In the genomic region with DNA sequence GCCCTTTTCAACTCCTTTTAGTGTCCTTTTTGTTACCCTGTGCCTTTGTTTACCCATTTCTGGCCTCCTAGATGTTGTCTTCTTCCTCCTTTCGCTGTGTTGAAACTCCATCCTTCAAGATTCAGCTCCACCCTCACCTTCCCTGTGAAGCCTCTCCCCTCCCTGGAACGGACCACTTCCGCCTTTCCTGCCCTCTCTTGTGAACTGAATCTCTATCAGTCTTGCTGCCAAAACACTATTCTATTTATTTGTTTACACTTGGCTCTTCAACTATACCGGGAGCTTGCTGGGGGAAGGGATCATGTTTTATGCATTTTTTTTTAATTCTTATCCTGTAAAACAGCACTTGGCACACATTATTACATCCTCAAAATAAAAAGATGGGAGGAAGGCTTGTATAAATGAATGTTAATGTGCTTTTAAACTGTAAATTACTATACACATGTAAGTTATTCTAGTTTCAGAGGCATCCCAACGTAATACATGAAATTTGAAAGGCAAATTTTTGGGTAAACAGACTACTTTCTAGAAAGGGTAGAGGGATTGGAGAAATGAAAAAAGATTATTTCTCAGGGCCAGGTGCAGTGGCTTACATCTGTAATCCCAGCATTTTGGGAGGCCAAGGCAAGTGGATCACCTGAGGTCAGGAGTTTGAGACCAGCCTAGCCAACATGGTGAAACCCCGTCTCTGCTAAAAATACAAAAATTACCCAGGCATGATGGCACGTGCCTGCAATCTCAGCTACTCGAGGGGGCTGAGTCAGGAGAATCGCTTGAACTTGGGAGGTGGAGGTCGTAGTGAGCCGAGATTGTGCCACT, we compare ENCODE assay signal across 12 cellular contexts.
DNase-seq lines count a peak whose midpoint lies in the region; ATAC-seq and TF ChIP-seq lines count a peak whose summit lies in the region.
"Had no signal": no experiment of that assay in that cellular context is flagged by ENCODE, and none has a peak within 500 bp of the region (broad histone marks: within the 10 kb centered on the region; RNA-seq: fewer than 3 reads in every experiment).

No MANE protein-coding gene starts in this region.

- no peaks in the 10 kb centered on the region for H3K36me3 Mint-ChIP-seq in activated T-cell treated with anti-CD3 and anti-CD28 coated beads, Interleukin-2, amount 50 U/mL, for 72 hours (ENCODE audit: insufficient read depth in 2 of 2)
- H3K36me3 Mint-ChIP-seq in T-cell: peaks cover 5% of the 10 kb centered on the region

- no peak overlapping the region for H2AFZ ChIP-seq in OCI-LY3 (ENCODE audit: low read depth, low read length)

- CTCF ChIA-PET in T-cell (lab: Charles Lee): no interaction called here

- H3K27me3 ChIP-seq in OCI-LY3 (ENCODE audit: low read depth, low read length) (no peaks in the 10 kb centered on the region), gastrocnemius medialis (no peaks in the 10 kb centered on the region)
- H3K27me3 ChIP-seq: tibial artery had no signal

- H3K27ac ChIP-seq in OCI-LY3 (ENCODE audit: low read length): peak overlapping the region; percentile 92
- H3K27ac ChIP-seq in gastrocnemius medialis: no peak overlapping the region
- H3K27ac ChIP-seq: A549, tibial artery had no signal

- peaks cover 16% of the 10 kb centered on the region for H3K36me3 ChIP-seq in OCI-LY3 (replicated peaks; ENCODE audit: low read depth, low read length)
- H3K36me3 ChIP-seq in gastrocnemius medialis: no peaks in the 10 kb centered on the region
- H3K36me3 ChIP-seq: tibial artery had no signal

- H3K4me3 Mint-ChIP-seq in activated T-cell treated with anti-CD3 and anti-CD28 coated beads, Interleukin-2, amount 50 U/mL, for 72 hours: no peak overlapping the region
- no peak overlapping the region for H3K4me3 Mint-ChIP-seq in T-cell

- H3K9ac ChIP-seq in OCI-LY3 (ENCODE audit: low read length): peak overlapping the region; percentile 41

- in situ Hi-C loops in gastrocnemius medialis (cut with MboI; ENCODE audit: low sequenced_read_pairs in 4 of 4): no loop called here

- peak overlapping the region; percentile 93 for H3K4me2 ChIP-seq in OCI-LY3 (ENCODE audit: low read length)
- H3K4me2 ChIP-seq: A549 had no signal

- TF ChIP-seq CTCF in OCI-LY3 (IDR thresholded peaks at IDR 0.05; ENCODE audit: low read depth, low read length): no peak
- no peak for TF ChIP-seq CTCF in gastrocnemius medialis (IDR thresholded peaks at IDR 0.05 in 4 of 5, conservative IDR thresholded peaks at IDR 0.05 in 1 of 5)

- H3K27me3 Mint-ChIP-seq in activated T-cell treated with anti-CD3 and anti-CD28 coated beads, Interleukin-2, amount 50 U/mL, for 72 hours (ENCODE audit: low read depth): no peaks in the 10 kb centered on the region
- H3K27me3 Mint-ChIP-seq in T-cell: peaks cover 0 to 3% of the 10 kb centered on the region in 2 donors

- no peak for DNase-seq in activated T-cell treated with anti-CD3 and anti-CD28 coated beads, Interleukin-2, amount 50 U/mL, for 72 hours
- no peak for DNase-seq in activated T-cell treated with anti-CD3 and anti-CD28 coated beads, Interleukin-2, amount 50 U/mL, for 48 hours
- DNase-seq in gastrocnemius medialis (no peak), T-cell (no peak), NCI-H524 treated with DMSO at 0.1 percent for 48 hours (lab: John Stamatoyannopoulos, UW) (no peak), pons (ENCODE audit: low spot score) (no peak)
- DNase-seq: activated gamma-delta T cell, T-helper 9 cell, tibial artery had no signal

- POLR2A ChIA-PET in T-cell (lab: Charles Lee): interaction anchor here in 1 of 2 donors (0.7 kb wide), 1 partner anchor 1007 kb away, joined by 5 read pairs; no protein-coding TSS in a partner anchor

- peak overlapping the region; percentile 75 for H3K27ac Mint-ChIP-seq in activated T-cell treated with anti-CD3 and anti-CD28 coated beads, Interleukin-2, amount 50 U/mL, for 72 hours
- no peak overlapping the region for H3K27ac Mint-ChIP-seq in T-cell

- H4K20me1 ChIP-seq in OCI-LY3 (ENCODE audit: insufficient read depth, low read length): peaks cover 31% of the 10 kb centered on the region

- H3K9me3 ChIP-seq in OCI-LY3 (ENCODE audit: insufficient read depth, low read length): no peaks in the 10 kb centered on the region
- H3K9me3 ChIP-seq in gastrocnemius medialis: no peaks in the 10 kb centered on the region
- H3K9me3 ChIP-seq: A549, tibial artery had no signal

- intact Hi-C loops in gastrocnemius medialis (cut with DNase I; ENCODE audit: low total_unique reads): no loop called here

- TF ChIP-seq POLR2A in gastrocnemius medialis (IDR thresholded peaks at IDR 0.05): no peak

- H3K4me1 ChIP-seq in OCI-LY3 (ENCODE audit: low read length) (peaks cover 48% of the 10 kb centered on the region), gastrocnemius medialis (peaks cover 4 to 10% of the 10 kb centered on the region in 2 donors)
- H3K4me1 ChIP-seq: A549 had no signal

- peaks cover 50% of the 10 kb centered on the region for H3K79me2 ChIP-seq in OCI-LY3 (ENCODE audit: low read length)

- H3K4me3 ChIP-seq in OCI-LY3 (ENCODE audit: low read length): peak overlapping the region; percentile 66
- H3K4me3 ChIP-seq in gastrocnemius medialis: no peak overlapping the region
- H3K4me3 ChIP-seq: A549, tibial artery had no signal

- H3K9me3 Mint-ChIP-seq in activated T-cell treated with anti-CD3 and anti-CD28 coated beads, Interleukin-2, amount 50 U/mL, for 72 hours: no peaks in the 10 kb centered on the region
- no peaks in the 10 kb centered on the region for H3K9me3 Mint-ChIP-seq in T-cell

- H3K4me1 Mint-ChIP-seq in activated T-cell treated with anti-CD3 and anti-CD28 coated beads, Interleukin-2, amount 50 U/mL, for 72 hours (ENCODE audit: low read depth): no peaks in the 10 kb centered on the region
- H3K4me1 Mint-ChIP-seq in T-cell: no peaks in the 10 kb centered on the region

- no peak for ATAC-seq in activated T-cell treated with anti-CD3 and anti-CD28 coated beads, Interleukin-2, amount 50 U/mL, for 72 hours (replicated peaks in 1 of 2)
- peak; percentile 33 for ATAC-seq in HG02981 (IDR thresholded peaks at IDR 0.05; ENCODE audit: unreplicated experiment)
- ATAC-seq in gastrocnemius medialis: no peak
- ATAC-seq in T-cell (replicated peaks in 1 of 4): no peak
- ATAC-seq: A549 had no signal
